8 cellular contexts compared by ENCODE assay signal in the genomic region with DNA sequence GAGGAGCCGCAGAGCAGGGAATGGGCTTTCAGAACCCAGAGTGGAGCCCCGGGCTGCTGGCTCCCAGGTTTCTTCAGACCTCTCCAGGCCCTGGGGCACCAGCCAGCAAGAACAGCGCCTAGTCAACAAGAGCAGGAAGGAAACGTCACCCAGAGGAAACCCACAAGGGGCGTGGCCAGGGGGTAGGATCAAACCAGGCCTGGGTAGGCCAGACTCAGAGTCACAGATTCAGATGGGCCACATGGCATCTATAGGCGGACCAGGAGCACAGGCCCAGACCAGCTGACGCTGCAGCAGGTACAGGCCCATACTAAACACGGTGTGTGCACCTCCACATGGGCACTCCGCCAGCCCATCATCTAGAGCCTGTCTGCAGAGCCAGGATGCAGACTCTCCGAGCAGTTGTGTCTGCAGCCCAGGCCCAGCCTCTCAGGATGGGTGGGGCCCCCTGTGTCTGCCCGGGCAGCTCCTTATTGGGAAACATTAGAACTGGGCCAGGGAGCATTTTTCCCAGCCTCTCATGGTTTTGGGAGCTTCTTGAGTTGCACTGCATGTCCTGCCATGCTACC. TPM values are rescaled to one million over a fixed set of nuclear protein-coding genes. Genes with fewer than 3 reads are reported as not detected.
DNase-seq lines count a peak whose midpoint lies in the region; ATAC-seq and TF ChIP-seq lines count a peak whose summit lies in the region.

A gene (minus strand): TSS at position 127 of the 569 bp plus-strand sequence. CDS start 552 bp downstream, outside the sequence.

- H3K27me3 ChIP-seq in smooth muscle cell (ENCODE audit: low read depth): no peaks in the 10 kb centered on the region

- TF ChIP-seq CTCF in smooth muscle cell (IDR thresholded peaks at IDR 0.05; ENCODE audit: borderline replicate concordance, insufficient read depth, poor library complexity, severe bottlenecking) (no peak), nephron progenitor cell (IDR thresholded peaks at IDR 0.05) (no peak)

- H3K27me3 Mint-ChIP-seq in nephron progenitor cell (ENCODE audit: low read depth, poor library complexity): peaks cover 8% of the 10 kb centered on the region

- peak within 1 kb of the TSS; percentile 8 for H3K4me2 ChIP-seq in smooth muscle cell

- no peaks in the 10 kb centered on the region for H3F3A ChIP-seq in smooth muscle cell (ENCODE audit: low read depth)

- peaks cover 41% of the 10 kb centered on the region for H3K4me1 Mint-ChIP-seq in nephron progenitor cell

- 56% methylated on average over 11 of the region's 11 CpGs for WGBS in smooth muscle cell (ENCODE audit: low lambda C conversion rate)

- no peaks in the 10 kb centered on the region for H3K4me1 ChIP-seq in smooth muscle cell (ENCODE audit: low read depth)

- peak within 1 kb of the TSS; percentile 12 for H3K27ac ChIP-seq in smooth muscle cell (ENCODE audit: low read depth)

- H3K79me2 ChIP-seq in smooth muscle cell (ENCODE audit: low read depth): no peaks in the 10 kb centered on the region

- no peaks in the 10 kb centered on the region for H3K36me3 ChIP-seq in smooth muscle cell (ENCODE audit: low read depth)

- intact Hi-C loops in T-helper 2 cell treated with Interferon-gamma antibody and Interleukin-4, amounts not matched to agents 100 ng/mL and 5 ng/mL, for 36 hours (cut with micrococcal nuclease): loop anchor here (2.0 to 10.0 kb wide), 3 partner anchors 98 to 1430 kb away; a partner anchor contains a TSS

- no peaks in the 10 kb centered on the region for H3K9me3 Mint-ChIP-seq in nephron progenitor cell

- no peaks in the 10 kb centered on the region for H3K9me3 ChIP-seq in smooth muscle cell (replicated peaks; ENCODE audit: low read depth)

- H2AFZ ChIP-seq in smooth muscle cell (ENCODE audit: low read depth): peak within 1 kb of the TSS; percentile 37

- H4K20me1 ChIP-seq in smooth muscle cell (ENCODE audit: low read depth): no peaks in the 10 kb centered on the region

- DNase-seq in COLO829 (ENCODE audit: low spot score) (peak; percentile 45), HT-29 (ENCODE audit: low spot score) (peak; percentile 23), anterior cingulate cortex (lab: John Stamatoyannopoulos, UW) (peak in 40 of 58 donors; percentile 12 to 71 (median 36)), hypothalamus (lab: John Stamatoyannopoulos, UW) (peak in 36 of 51 donors; percentile 9 to 65 (median 36)), smooth muscle cell (lab: John Stamatoyannopoulos, UW; ENCODE audit: unreplicated experiment) (no peak), nephron progenitor cell (no peak)

- H3K9ac ChIP-seq in smooth muscle cell (ENCODE audit: low read depth): no peak within 1 kb of the TSS

- ATAC-seq in GM21360 (IDR thresholded peaks at IDR 0.05; ENCODE audit: unreplicated experiment): peak; percentile 79

- no peak within 1 kb of the TSS for H3K27ac Mint-ChIP-seq in nephron progenitor cell

- no peak within 1 kb of the TSS for H3K4me3 ChIP-seq in smooth muscle cell

- no peaks in the 10 kb centered on the region for H3K36me3 Mint-ChIP-seq in nephron progenitor cell (ENCODE audit: low read depth)

- H3K4me3 Mint-ChIP-seq in nephron progenitor cell: no peak within 1 kb of the TSS

RNA-seq across cellular contexts. Expression of the gene that starts here (rescaled TPM):
- total RNA-seq in HT-29 (2014; rRNA removed; shearing (Covaris generic)): 0.05 TPM in 1 of 2 replicates, not detected in the other
- 56.7 and 60.9 TPM in 2 replicates for total RNA-seq in T-helper 2 cell treated with Interferon-gamma antibody and Interleukin-4, amounts not matched to agents 100 ng/mL and 5 ng/mL, for 36 hours
- 47.2 and 49.3 TPM in 2 replicates for total RNA-seq in smooth muscle cell
- 64.2 and 75.7 TPM in 2 replicates for polyA plus RNA-seq in smooth muscle cell

Comparison
In these comparisons a context has a peak if more than half of its experiments do, and no peak if none do; other contexts are left out.
1. RNA of the gene that starts here (total RNA-seq): 56.7 to 60.9 TPM in T-helper 2 cell treated with Interferon-gamma antibody and Interleukin-4, amounts not matched to agents 100 ng/mL and 5 ng/mL, for 36 hours and 47.2 to 49.3 TPM in smooth muscle cell; 0.05 TPM in HT-29; every median in the first group is over 10 times any median in the second.
2. Peak in DNase-seq in HT-29; RNA of the gene not detected or under 1 TPM.
3. DNase-seq: peak in COLO829 (single experiment), anterior cingulate cortex (40 of 58) and hypothalamus (36 of 51); none in smooth muscle cell (single experiment) and nephron progenitor cell (single experiment).